In genomic region chr3:112456147-112456546, GRCh38 we compare ENCODE assay signal across 21 cellular contexts. TPM values are rescaled to one million over a fixed set of nuclear protein-coding genes. Genes with fewer than 3 reads are reported as not detected.
"Had no signal": no experiment of that assay in that cellular context is flagged by ENCODE, and none has a peak within 500 bp of the region (broad histone marks: within the 10 kb centered on the region; RNA-seq: fewer than 3 reads in every experiment).

No MANE protein-coding gene starts in this region.

- H3K27me3 ChIP-seq: gastrocnemius medialis, right atrium auricular region, sigmoid colon, suprapubic skin, thyroid gland had no signal

- H3K4me3 Mint-ChIP-seq: natural killer cell, neural crest cell, type B pancreatic cell had no signal

- H3K4me1 Mint-ChIP-seq: neural crest cell had no signal

- ATAC-seq: esophagus mucosa; gastrocnemius medialis; left lobe of liver; natural killer cell; stimulated activated naive CD8-positive, alpha-beta T cell treated with anti-CD3 and anti-CD28 coated beads, Interleukin-15, Interleukin-2, amounts not matched to agents 100 U/mL and 50 U/mL, for 24 hours had no signal

- H3K36me3 Mint-ChIP-seq: natural killer cell, type B pancreatic cell had no signal

- H3K36me3 ChIP-seq: gastrocnemius medialis, right atrium auricular region, sigmoid colon, suprapubic skin, thyroid gland had no signal

- H3K4me3 ChIP-seq: gastrocnemius medialis, right atrium auricular region, sigmoid colon, suprapubic skin, thyroid gland had no signal

- FAIRE-seq: endometrium, urothelium cell line had no signal

- H3K27ac Mint-ChIP-seq: natural killer cell, type B pancreatic cell had no signal

- H3K9me3 ChIP-seq: gastrocnemius medialis, right atrium auricular region, sigmoid colon, suprapubic skin, thyroid gland had no signal

- H3K9me3 Mint-ChIP-seq: natural killer cell, type B pancreatic cell had no signal

- H3K27ac ChIP-seq: gastrocnemius medialis, right atrium auricular region, sigmoid colon, suprapubic skin, thyroid gland had no signal

- H3K4me1 ChIP-seq: gastrocnemius medialis, right atrium auricular region, sigmoid colon, suprapubic skin, thyroid gland had no signal

- DNase-seq: effector memory CD4-positive, alpha-beta T cell; gastrocnemius medialis; glutamatergic neuron; islet precursor cell; mammary epithelial cell; natural killer cell; sigmoid colon; small intestine; stimulated activated CD4-positive, alpha-beta T cell treated with anti-CD3 and anti-CD28 coated beads, Interleukin-12 subunit alpha, Interleukin-12 subunit beta, amount 100 ng/mL, for 4 hours; stimulated activated naive CD8-positive, alpha-beta T cell treated with anti-CD3 and anti-CD28 coated beads, Interleukin-15, Interleukin-2, amounts not matched to agents 100 U/mL and 50 U/mL, for 24 hours; thyroid gland had no signal

RNA-seq across cellular contexts. Expression of gene BTLA, which starts 43.1 kb away (rescaled TPM):
- total RNA-seq: fibroblast of villous mesenchyme, gastrocnemius medialis, mammary epithelial cell, neural crest cell, osteocyte, right atrium auricular region, sigmoid colon had no signal
- polyA plus RNA-seq: mammary epithelial cell had no signal
